8 cellular contexts compared by ENCODE assay signal in genomic region chr5:132473019-132473531, GRCh38. TPM values are rescaled to one million over a fixed set of nuclear protein-coding genes. Genes with fewer than 3 reads are reported as not detected.
DNase-seq lines count a peak whose midpoint lies in the region; ATAC-seq and TF ChIP-seq lines count a peak whose summit lies in the region.

No MANE protein-coding gene starts in this region.

- in situ Hi-C loops in HAP-1 (cut with MboI; ENCODE audit: low sequenced_read_pairs) = no loop called here

- peaks cover 61% of the 10 kb centered on the region for H3K36me3 Mint-ChIP-seq in activated CD8-positive, alpha-beta T cell treated with anti-CD3 and anti-CD28 coated beads, Interleukin-2, amount 10 ng/mL, durations not matched to agents 7 days and 5 days (ENCODE audit: low read depth)
- H3K36me3 Mint-ChIP-seq in natural killer cell = no peaks in the 10 kb centered on the region

- CTCF ChIA-PET in activated CD8-positive, alpha-beta T cell treated with anti-CD3 and anti-CD28 coated beads, Interleukin-2, amount 10 ng/mL, durations not matched to agents 7 days and 5 days (lab: Charles Lee) = interaction anchor here (0.7 to 10.4 kb wide), 14 partner anchors 8 to 86 kb away, joined by 3 to 114 read pairs (median 4); no protein-coding TSS in a partner anchor

- peak; percentile 93 for ATAC-seq in GM19043 (IDR thresholded peaks at IDR 0.05; ENCODE audit: low read depth, unreplicated experiment)
- peak; percentile 86 for ATAC-seq in HG03103 (IDR thresholded peaks at IDR 0.05; ENCODE audit: low read depth, unreplicated experiment)
- ATAC-seq in activated CD8-positive, alpha-beta T cell treated with anti-CD3 and anti-CD28 coated beads, Interleukin-2, amount 10 ng/mL, durations not matched to agents 7 days and 5 days = peak; percentile 63
- ATAC-seq in natural killer cell = peak; percentile 66 to 93 (median 72)
- no peak for ATAC-seq in psoas muscle

- H3K4me1 Mint-ChIP-seq in activated CD8-positive, alpha-beta T cell treated with anti-CD3 and anti-CD28 coated beads, Interleukin-2, amount 10 ng/mL, durations not matched to agents 7 days and 5 days (ENCODE audit: low read depth) = peaks cover 92% of the 10 kb centered on the region
- H3K4me1 Mint-ChIP-seq in natural killer cell = peaks cover 91 to 93% of the 10 kb centered on the region in 2 donors

- DNase-seq in activated CD8-positive, alpha-beta T cell treated with anti-CD3 and anti-CD28 coated beads, Interleukin-2, amount 10 ng/mL, durations not matched to agents 7 days and 5 days = peak; percentile 95
- DNase-seq in natural killer cell = peak; percentile 90
- DNase-seq in psoas muscle = no peak
- no peak for DNase-seq in HAP-1 (ENCODE audit: low spot score in 2 of 2)
- no peak for DNase-seq in ascending aorta (ENCODE audit: low spot score in 2 of 2)
- no peak for DNase-seq in 8988T

- H3K27ac Mint-ChIP-seq in activated CD8-positive, alpha-beta T cell treated with anti-CD3 and anti-CD28 coated beads, Interleukin-2, amount 10 ng/mL, durations not matched to agents 7 days and 5 days = peak overlapping the region; percentile 94
- peak overlapping the region; percentile 97 to 100 for H3K27ac Mint-ChIP-seq in natural killer cell

- H3K9me3 Mint-ChIP-seq in activated CD8-positive, alpha-beta T cell treated with anti-CD3 and anti-CD28 coated beads, Interleukin-2, amount 10 ng/mL, durations not matched to agents 7 days and 5 days (ENCODE audit: insufficient read depth) = no peaks in the 10 kb centered on the region
- H3K9me3 Mint-ChIP-seq in natural killer cell = no peaks in the 10 kb centered on the region

- POLR2A ChIA-PET in activated CD8-positive, alpha-beta T cell treated with anti-CD3 and anti-CD28 coated beads, Interleukin-2, amount 10 ng/mL, durations not matched to agents 7 days and 5 days (lab: Charles Lee) = interaction anchor here (1.2 to 22.6 kb wide), 8 partner anchors 8 to 62 kb away, joined by 4 to 720 read pairs (median 39); partner anchors contain the start of gene IRF1

- H3K27ac ChIP-seq in psoas muscle = no peak overlapping the region
- peak overlapping the region in 1 of 2 donors; percentile 21 for H3K27ac ChIP-seq in ascending aorta

- H3K4me3 ChIP-seq in psoas muscle = no peak overlapping the region
- no peak overlapping the region for H3K4me3 ChIP-seq in HAP-1
- no peak overlapping the region for H3K4me3 ChIP-seq in ascending aorta

- 90 to 93% (median 91%) methylated on average over 8 of the region's 8 CpGs for WGBS in psoas muscle, 3 donors

- no peak for TF ChIP-seq CTCF in natural killer cell (IDR thresholded peaks at IDR 0.05)
- no peak for TF ChIP-seq CTCF in psoas muscle (IDR thresholded peaks at IDR 0.05)
- no peak for TF ChIP-seq CTCF in ascending aorta (IDR thresholded peaks at IDR 0.05)

- H3K4me1 ChIP-seq in psoas muscle (peaks cover 5% of the 10 kb centered on the region), HAP-1 (no peaks in the 10 kb centered on the region), ascending aorta (peaks cover 4 to 19% of the 10 kb centered on the region in 2 donors)

- intact Hi-C loops in natural killer cell (cut with micrococcal nuclease) (loop anchor here (2.0 kb wide), 2 partner anchors 16 kb away; no protein-coding TSS in a partner anchor), psoas muscle (cut with DNase I) (no loop called here), ascending aorta (cut with DNase I) (no loop called here)

- H3K27me3 Mint-ChIP-seq in activated CD8-positive, alpha-beta T cell treated with anti-CD3 and anti-CD28 coated beads, Interleukin-2, amount 10 ng/mL, durations not matched to agents 7 days and 5 days (ENCODE audit: low read depth) = no peaks in the 10 kb centered on the region
- H3K27me3 Mint-ChIP-seq in natural killer cell (ENCODE audit: low read depth in 2 of 2) = no peaks in the 10 kb centered on the region

- H3K27me3 ChIP-seq in psoas muscle (ENCODE audit: insufficient read depth in 3 of 3, low read length in 2 of 3) = no peaks in the 10 kb centered on the region
- no peaks in the 10 kb centered on the region for H3K27me3 ChIP-seq in HAP-1 (ENCODE audit: low read depth)
- no peaks in the 10 kb centered on the region for H3K27me3 ChIP-seq in ascending aorta

- peak overlapping the region; percentile 42 for H3K4me3 Mint-ChIP-seq in activated CD8-positive, alpha-beta T cell treated with anti-CD3 and anti-CD28 coated beads, Interleukin-2, amount 10 ng/mL, durations not matched to agents 7 days and 5 days
- H3K4me3 Mint-ChIP-seq in natural killer cell = peak overlapping the region; percentile 78

- H3K9me3 ChIP-seq in psoas muscle = no peaks in the 10 kb centered on the region
- no peaks in the 10 kb centered on the region for H3K9me3 ChIP-seq in HAP-1
- no peaks in the 10 kb centered on the region for H3K9me3 ChIP-seq in ascending aorta

- H3K36me3 ChIP-seq in psoas muscle (ENCODE audit: insufficient read depth in 1 of 2, low read depth in 1 of 2) = peaks cover 0 to 6% of the 10 kb centered on the region in 2 donors
- H3K36me3 ChIP-seq in HAP-1 (replicated peaks) = no peaks in the 10 kb centered on the region
- H3K36me3 ChIP-seq in ascending aorta = no peaks in the 10 kb centered on the region

RNA-seq across cellular contexts. Expression of gene IRF1, which starts 17.5 kb away (rescaled TPM):
- 100 to 1,000 TPM; 221 to 228 TPM for total RNA-seq in activated CD8-positive, alpha-beta T cell treated with anti-CD3 and anti-CD28 coated beads, Interleukin-2, amount 10 ng/mL, durations not matched to agents 7 days and 5 days
- 1,000 to 10,000 TPM; 1,190 to 1,513 (median 1,282) TPM for total RNA-seq in natural killer cell
- total RNA-seq in psoas muscle = 10 to 100 TPM in 3 of 4 donors, 1 to 10 TPM in 1; 5.5 to 18.8 (median 13.7) TPM
- polyA plus RNA-seq in psoas muscle = 10 to 100 TPM in 1 of 3 donors, 1 to 10 TPM in 2; 4.7 to 11.8 (median 4.9) TPM
- total RNA-seq in ascending aorta = 57.7 TPM

Comparison
In these comparisons a context has a peak if more than half of its experiments do, and no peak if none do; other contexts are left out.
1. ATAC-seq: peak in GM19043 (single experiment), HG03103 (single experiment), activated CD8-positive, alpha-beta T cell treated with anti-CD3 and anti-CD28 coated beads, Interleukin-2, amount 10 ng/mL, durations not matched to agents 7 days and 5 days (single experiment) and natural killer cell (3 of 3); none in psoas muscle (0 of 4).
2. DNase-seq: peak in activated CD8-positive, alpha-beta T cell treated with anti-CD3 and anti-CD28 coated beads, Interleukin-2, amount 10 ng/mL, durations not matched to agents 7 days and 5 days (single experiment) and natural killer cell (single experiment); none in psoas muscle (0 of 2), HAP-1 (0 of 2), ascending aorta (0 of 2) and 8988T (single experiment).
3. RNA of gene IRF1, which starts 17.5 kb away (total RNA-seq): 1,190 to 1,513 TPM in natural killer cell; 221 to 228 TPM in activated CD8-positive, alpha-beta T cell treated with anti-CD3 and anti-CD28 coated beads, Interleukin-2, amount 10 ng/mL, durations not matched to agents 7 days and 5 days, 57.7 TPM in ascending aorta (single experiment) and 5.5 to 18.8 TPM in psoas muscle; every median in the first group is over 4 times any median in the second.